In the genomic region with DNA sequence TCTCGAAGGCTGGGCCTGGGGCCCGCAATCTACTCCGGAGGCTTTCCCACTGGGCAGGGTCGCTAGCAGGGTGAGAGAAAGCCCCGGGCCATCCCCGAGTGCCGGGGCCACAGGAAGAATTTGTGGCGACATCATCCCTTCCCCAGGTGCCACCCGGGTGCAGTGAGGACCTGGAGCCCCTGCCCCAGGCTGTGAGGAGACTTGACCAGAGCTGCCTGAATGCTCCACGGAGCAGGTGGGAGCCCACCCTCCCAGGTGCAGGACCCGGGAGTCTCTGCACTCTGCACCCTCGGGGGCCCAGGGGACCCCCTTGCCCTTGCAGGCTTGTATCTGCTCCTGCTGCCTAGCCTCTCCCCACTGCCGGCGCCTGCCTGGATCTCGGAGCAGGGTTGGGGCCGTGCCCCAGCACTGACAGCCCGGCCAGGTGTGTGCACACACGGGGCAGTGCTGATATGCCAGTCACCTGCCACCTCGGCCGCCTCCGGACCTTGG, we compare ENCODE assay signal across 9 cellular contexts.
DNase-seq lines count a peak whose midpoint lies in the region; ATAC-seq and TF ChIP-seq lines count a peak whose summit lies in the region.
"Had no signal": no experiment of that assay in that cellular context is flagged by ENCODE, and none has a peak within 500 bp of the region (broad histone marks: within the 10 kb centered on the region; RNA-seq: fewer than 3 reads in every experiment).

No MANE protein-coding gene starts in this region.

- peak overlapping the region; percentile 63 for H3K4me3 ChIP-seq in AG10803 (ENCODE audit: low read length)
- H3K4me3 ChIP-seq in brain microvascular endothelial cell (ENCODE audit: low read depth, low read length) = peak overlapping the region; percentile 70

- peaks cover 58% of the 10 kb centered on the region for H3K27me3 Mint-ChIP-seq in mesothelial cell of epicardium (ENCODE audit: low read depth)

- no peaks in the 10 kb centered on the region for H3K27me3 ChIP-seq in brain microvascular endothelial cell (replicated peaks)

- H3K36me3 ChIP-seq in brain microvascular endothelial cell (replicated peaks) = no peaks in the 10 kb centered on the region

- in situ Hi-C loops in brain microvascular endothelial cell (cut with HindIII; ENCODE audit: low pct_ligation_motif_present, low sequenced_read_pairs) = no loop called here

- peaks cover 18% of the 10 kb centered on the region for H3K9me3 Mint-ChIP-seq in mesothelial cell of epicardium

- peak overlapping the region; percentile 72 for H3K4me3 Mint-ChIP-seq in mesothelial cell of epicardium

- no peak overlapping the region for H3K27ac Mint-ChIP-seq in mesothelial cell of epicardium
- H3K27ac Mint-ChIP-seq: activated naive CD4-positive, alpha-beta T cell treated with anti-CD3 and anti-CD28 coated beads for 36 hours had no signal

- TF ChIP-seq CTCF in AG10803 (conservative IDR thresholded peaks at IDR 0.05; ENCODE audit: low read length) (no peak), brain microvascular endothelial cell (IDR thresholded peaks at IDR 0.05; ENCODE audit: low read depth, low read length, missing control alignments) (no peak), mesothelial cell of epicardium (IDR thresholded peaks at IDR 0.05; ENCODE audit: unreplicated experiment) (no peak)

- H3K27ac ChIP-seq in brain microvascular endothelial cell = no peak overlapping the region

- no peak for DNase-seq in AG10803 (ENCODE audit: low read depth)
- DNase-seq in brain microvascular endothelial cell = no peak
- no peak for DNase-seq in mesothelial cell of epicardium (ENCODE audit: low spot score in 2 of 2, unreplicated experiment in 2 of 2)
- no peak for DNase-seq in hippocampal formation (lab: John Stamatoyannopoulos, UW)
- DNase-seq in Ammon's horn (ENCODE audit: low spot score) = no peak
- no peak for DNase-seq in NCI-H2171 treated with DMSO at 0.1 percent for 48 hours (lab: John Stamatoyannopoulos, UW)
- no peak for DNase-seq in EL
- DNase-seq: activated naive CD4-positive, alpha-beta T cell treated with anti-CD3 and anti-CD28 coated beads for 36 hours had no signal

- no peaks in the 10 kb centered on the region for H3K36me3 Mint-ChIP-seq in mesothelial cell of epicardium

- peaks cover 8% of the 10 kb centered on the region for H3K4me1 Mint-ChIP-seq in mesothelial cell of epicardium

- ATAC-seq in HG02870 (IDR thresholded peaks at IDR 0.05; ENCODE audit: unreplicated experiment) = peak; percentile 6
